ENCODE assay signal across 8 cellular contexts in genomic region chr1:31788138-31788824, GRCh38. TPM values are rescaled to one million over a fixed set of nuclear protein-coding genes. Genes with fewer than 3 reads are reported as not detected.
DNase-seq lines count a peak whose midpoint lies in the region; ATAC-seq and TF ChIP-seq lines count a peak whose summit lies in the region.

No MANE protein-coding gene starts in this region.

- DNase-seq in NCI-H446 (lab: John Stamatoyannopoulos, UW) (peak; percentile 44 to 73), NCI-H446 treated with DMSO at 0.1 percent for 48 hours (lab: John Stamatoyannopoulos, UW) (no peak), NCI-H460 (ENCODE audit: extremely low read depth, low read depth) (peak; percentile 88), choroid plexus epithelial cell (ENCODE audit: low read depth) (peak; percentile 91)
- DNase-seq in activated CD4-positive, alpha-beta T cell treated with anti-CD3 and anti-CD28 coated beads for 36 hours = peak; percentile 96
- DNase-seq in stimulated activated CD4-positive, alpha-beta T cell treated with anti-CD3 and anti-CD28 coated beads, Interleukin-1b, Interleukin-23, amount 100 ng/mL, for 1 hour (ENCODE audit: low read depth in 2 of 2) = peak; percentile 66 to 78

- POLR2A ChIA-PET in activated CD4-positive, alpha-beta T cell treated with anti-CD3 and anti-CD28 coated beads for 36 hours (lab: Charles Lee) = interaction anchor here (0.6 to 1.5 kb wide), 8 partner anchors 25 to 1035 kb away, joined by 3 to 10 read pairs (median 4); partner anchors contain the start of genes KHDRBS1 and PEF1

- no peaks in the 10 kb centered on the region for H3K27me3 ChIP-seq in layer of hippocampus (ENCODE audit: control insufficient read depth, insufficient read depth, low read length)

- no peaks in the 10 kb centered on the region for H3K9me3 Mint-ChIP-seq in activated CD4-positive, alpha-beta T cell treated with anti-CD3 and anti-CD28 coated beads for 36 hours (ENCODE audit: low read depth)

- peaks cover 10% of the 10 kb centered on the region for H3K4me1 Mint-ChIP-seq in activated CD4-positive, alpha-beta T cell treated with anti-CD3 and anti-CD28 coated beads for 36 hours

- peak overlapping the region; percentile 75 for H3K4me3 Mint-ChIP-seq in activated CD4-positive, alpha-beta T cell treated with anti-CD3 and anti-CD28 coated beads for 36 hours

- peak overlapping the region; percentile 76 for H3K4me3 ChIP-seq in choroid plexus epithelial cell (ENCODE audit: low read depth, low read length)

- ATAC-seq in HG03045 (IDR thresholded peaks at IDR 0.05; ENCODE audit: unreplicated experiment) = peak; percentile 76
- peak; percentile 80 for ATAC-seq in activated CD4-positive, alpha-beta T cell treated with anti-CD3 and anti-CD28 coated beads for 36 hours

- peak overlapping the region; percentile 82 for H3K27ac Mint-ChIP-seq in activated CD4-positive, alpha-beta T cell treated with anti-CD3 and anti-CD28 coated beads for 36 hours

- no peak for TF ChIP-seq CTCF in choroid plexus epithelial cell (conservative IDR thresholded peaks at IDR 0.05; ENCODE audit: low read depth, low read length)

- H3K27me3 Mint-ChIP-seq in activated CD4-positive, alpha-beta T cell treated with anti-CD3 and anti-CD28 coated beads for 36 hours = no peaks in the 10 kb centered on the region

- intact Hi-C loops in activated CD4-positive, alpha-beta T cell treated with anti-CD3 and anti-CD28 coated beads for 36 hours (cut with DNase I, micrococcal nuclease) = loop anchor here (1.0 to 2.0 kb wide), 12 partner anchors 16 to 633 kb away; partner anchors contain the start of genes COL16A1 (in 1 of the 2), KHDRBS1 (in 1 of the 2), PTP4A2 (in 1 of the 2) and SNRNP40 (in 1 of the 2)

- H3K27ac ChIP-seq in layer of hippocampus (ENCODE audit: low read depth, low read length) = peak overlapping the region; percentile 93

- CTCF ChIA-PET in activated CD4-positive, alpha-beta T cell treated with anti-CD3 and anti-CD28 coated beads for 36 hours (lab: Charles Lee) = interaction anchor here (0.5 to 3.1 kb wide), 38 partner anchors 10 to 730 kb away, joined by 3 to 30 read pairs (median 4); partner anchors contain the start of gene PEF1

- no peaks in the 10 kb centered on the region for H3K36me3 Mint-ChIP-seq in activated CD4-positive, alpha-beta T cell treated with anti-CD3 and anti-CD28 coated beads for 36 hours (ENCODE audit: low read depth)

RNA-seq across cellular contexts. Expression of gene ADGRB2, which starts 24.1 kb away (rescaled TPM):
- total RNA-seq in NCI-H460 (2014; rRNA removed; shearing (Covaris generic)) = 2.3 and 2.5 TPM in 2 replicates
- polyA plus RNA-seq in NCI-H460 (2014; cell fraction: nucleus; rRNA removed) = 23.7 and 24.0 TPM in 2 replicates
- 1 to 10 TPM; 1.2 TPM for total RNA-seq in activated CD4-positive, alpha-beta T cell treated with anti-CD3 and anti-CD28 coated beads for 36 hours

RNA-seq across cellular contexts. Expression of gene SPOCD1, which starts 27.5 kb away (rescaled TPM):
- 0.57 and 0.81 TPM in 2 replicates for total RNA-seq in NCI-H460 (2014; rRNA removed; shearing (Covaris generic))
- polyA plus RNA-seq in NCI-H460 (2014; cell fraction: nucleus; rRNA removed) = 0.31 and 0.32 TPM in 2 replicates
- under 1 TPM; 0.79 to 0.91 TPM for total RNA-seq in activated CD4-positive, alpha-beta T cell treated with anti-CD3 and anti-CD28 coated beads for 36 hours
